Comparison of ENCODE assay signal across 8 cellular contexts in genomic region chr15:44784918-44785274, GRCh38. TPM values are rescaled to one million over a fixed set of nuclear protein-coding genes. Genes with fewer than 3 reads are reported as not detected.
DNase-seq lines count a peak whose midpoint lies in the region; ATAC-seq, FAIRE-seq and TF ChIP-seq lines count a peak whose summit lies in the region.
"Not testable (repeated sequence)": the region's sequence is repeated elsewhere in the genome, so short reads cannot be mapped to it uniquely, and the experiment has no call there.

No MANE protein-coding gene starts in this region.

- H3K9me3 ChIP-seq in CD8-positive, alpha-beta memory T cell (ENCODE audit: low read length); GM12878 (replicated peaks; ENCODE audit: control insufficient read depth, insufficient read depth, low read length); fibroblast of lung (ENCODE audit: control insufficient read depth, insufficient read depth, low read depth, low read length); muscle layer of duodenum (ENCODE audit: control insufficient read depth in 1 of 2, low read length in 2 of 2); skeletal muscle satellite cell (replicated peaks; ENCODE audit: low read length); vagina: not testable (repeated sequence)

- not testable (repeated sequence) for H3K9me3 Mint-ChIP-seq in CD8-positive, alpha-beta memory T cell; activated CD4-positive, alpha-beta memory T cell treated with anti-CD3 and anti-CD28 coated beads for 36 hours

- TF ChIP-seq EP300 in GM12878 (IDR thresholded peaks at IDR 0.05; ENCODE audit: borderline replicate concordance in 1 of 2, control insufficient read depth in 1 of 2, low read depth in 2 of 2, low read length in 2 of 2) = not testable (repeated sequence)

- H3K27ac Mint-ChIP-seq in CD8-positive, alpha-beta memory T cell = peak overlapping the region; percentile 93 to 100 (median 99)
- H3K27ac Mint-ChIP-seq in activated CD4-positive, alpha-beta memory T cell treated with anti-CD3 and anti-CD28 coated beads for 36 hours = peak overlapping the region; percentile 82

- in situ Hi-C loops in GM12878 (cut with MboI) = not testable (repeated sequence)

- POLR2A ChIA-PET in CD8-positive, alpha-beta memory T cell (lab: Charles Lee); activated CD4-positive, alpha-beta memory T cell treated with anti-CD3 and anti-CD28 coated beads for 36 hours (lab: Charles Lee): not testable (repeated sequence)
- POLR2A ChIA-PET in GM12878 (lab: Charles Lee) = interaction anchor here (0.6 kb wide), 1 partner anchor 1041 kb away, joined by 3 read pairs; no protein-coding TSS in a partner anchor

- TF ChIP-seq POLR2A in NB4 (IDR thresholded peaks at IDR 0.05; ENCODE audit: extremely low read depth, insufficient read length); GM12878 (IDR thresholded peaks at IDR 0.05; ENCODE audit: low read depth, low read length); vagina (IDR thresholded peaks at IDR 0.05): not testable (repeated sequence)

- not testable (repeated sequence) for H3K79me2 ChIP-seq in GM12878 (ENCODE audit: control insufficient read depth, insufficient read depth, low read length); fibroblast of lung (ENCODE audit: control insufficient read depth, insufficient read depth, low read length)

- 23% methylated on average over 5 of the region's 5 CpGs for WGBS in GM12878 (ENCODE audit: insufficient coverage, insufficient replicate concordance, low lambda C conversion rate, missing lambda C conversion rate)

- H2AFZ ChIP-seq in GM12878 (ENCODE audit: control insufficient read depth, low read depth, low read length) = peak overlapping the region; percentile 6; the same call in 1 of the 2 replicates
- not testable (repeated sequence) for H2AFZ ChIP-seq in fibroblast of lung (ENCODE audit: low read length)

- not testable (repeated sequence) for TF ChIP-seq CTCF in NB4 (IDR thresholded peaks at IDR 0.05; ENCODE audit: low read depth, low read length); GM12878 (IDR thresholded peaks at IDR 0.05 in 2 of 3, conservative IDR thresholded peaks at IDR 0.05 in 1 of 3; ENCODE audit: control insufficient read depth in 2 of 3, extremely low read depth in 1 of 3, insufficient read depth in 1 of 3, low read depth in 3 of 3, low read length in 3 of 3); fibroblast of lung (conservative IDR thresholded peaks at IDR 0.05 in 1 of 2, IDR thresholded peaks at IDR 0.05 in 1 of 2; ENCODE audit: low read depth in 1 of 2, low read length in 2 of 2); vagina (IDR thresholded peaks at IDR 0.05)

- H3K4me2 ChIP-seq in GM12878 (ENCODE audit: control insufficient read depth, insufficient read depth); fibroblast of lung (ENCODE audit: extremely low read depth, insufficient read depth, low read length): not testable (repeated sequence)
- H3K4me2 ChIP-seq in skeletal muscle satellite cell (ENCODE audit: low read length) = peak overlapping the region; percentile 86

- H3K27me3 Mint-ChIP-seq in CD8-positive, alpha-beta memory T cell; activated CD4-positive, alpha-beta memory T cell treated with anti-CD3 and anti-CD28 coated beads for 36 hours: not testable (repeated sequence)

- not testable (repeated sequence) for H3K36me3 Mint-ChIP-seq in CD8-positive, alpha-beta memory T cell; activated CD4-positive, alpha-beta memory T cell treated with anti-CD3 and anti-CD28 coated beads for 36 hours

- RAD21 ChIA-PET in GM12878 (lab: Charles Lee; ENCODE audit: unreplicated experiment) = not testable (repeated sequence)

- H3K36me3 ChIP-seq in CD8-positive, alpha-beta memory T cell (ENCODE audit: insufficient read depth, low read length); GM12878 (ENCODE audit: control insufficient read depth in 2 of 2, insufficient read depth in 2 of 2, low read length in 1 of 2); fibroblast of lung (ENCODE audit: control insufficient read depth, insufficient read depth, low read length); muscle layer of duodenum (ENCODE audit: control insufficient read depth in 1 of 2, insufficient read depth in 2 of 2, low read length in 2 of 2); skeletal muscle satellite cell (ENCODE audit: insufficient read depth, low read length); vagina: not testable (repeated sequence)

- BruUV-seq in GM12878 (replicated peaks; lab: Mats Ljungman, UMichigan) = TSS peak; percentile 57

- SMC1A ChIA-PET in GM12878 (lab: Charles Lee; ENCODE audit: uncharacterized antibody, unreplicated experiment) = not testable (repeated sequence)

- not testable (repeated sequence) for H3K9ac ChIP-seq in GM12878 (ENCODE audit: control insufficient read depth, insufficient read depth, low read length); fibroblast of lung (ENCODE audit: insufficient read depth, low read length)
- peak overlapping the region; percentile 89 for H3K9ac ChIP-seq in skeletal muscle satellite cell (ENCODE audit: low read depth, low read length)

- H4K20me1 ChIP-seq in GM12878 (ENCODE audit: control insufficient read depth, insufficient read depth); fibroblast of lung (ENCODE audit: control insufficient read depth, extremely low read depth, insufficient read depth, low read length): not testable (repeated sequence)

- TF ChIP-seq RAD21 in GM12878 (IDR thresholded peaks at IDR 0.05; ENCODE audit: insufficient read depth, low read depth, low read length) = not testable (repeated sequence)

- H3K4me1 ChIP-seq in CD8-positive, alpha-beta memory T cell (ENCODE audit: insufficient read depth, low read length); GM12878 (ENCODE audit: control insufficient read depth, insufficient read depth, low read length); fibroblast of lung (ENCODE audit: control insufficient read depth, extremely low read depth, insufficient read depth, low read length); muscle layer of duodenum (ENCODE audit: control insufficient read depth in 1 of 2, insufficient read depth in 2 of 2, low read length in 2 of 2); skeletal muscle satellite cell (ENCODE audit: control insufficient read depth, insufficient read depth, low read length); vagina: not testable (repeated sequence)

- not testable (repeated sequence) for FAIRE-seq in GM12878 (lab: Jason Lieb, UNC)

- H3K4me1 Mint-ChIP-seq in CD8-positive, alpha-beta memory T cell = peaks cover 12 to 34% (median 17%) of the 10 kb centered on the region in 3 donors
- H3K4me1 Mint-ChIP-seq in activated CD4-positive, alpha-beta memory T cell treated with anti-CD3 and anti-CD28 coated beads for 36 hours (ENCODE audit: low read depth) = peaks cover 39% of the 10 kb centered on the region

- ATAC-seq in GM12878 = not testable (repeated sequence)

- peak overlapping the region; percentile 92 to 99 (median 95) for H3K4me3 Mint-ChIP-seq in CD8-positive, alpha-beta memory T cell
- H3K4me3 Mint-ChIP-seq in activated CD4-positive, alpha-beta memory T cell treated with anti-CD3 and anti-CD28 coated beads for 36 hours = peak overlapping the region; percentile 81

- DNase-seq in CD8-positive, alpha-beta memory T cell; NB4 (ENCODE audit: low read depth); activated CD4-positive, alpha-beta memory T cell treated with anti-CD3 and anti-CD28 coated beads for 36 hours; GM12878 (ENCODE audit: low read depth, low spot score); fibroblast of lung (ENCODE audit: low read depth in 2 of 2); vagina (ENCODE audit: extremely low spot score in 2 of 2): not testable (repeated sequence)

- H3K27me3 ChIP-seq in CD8-positive, alpha-beta memory T cell (ENCODE audit: insufficient read depth, low read length, poor library complexity, severe bottlenecking); GM12878 (replicated peaks in 1 of 2; ENCODE audit: control insufficient read depth in 2 of 2, insufficient read depth in 2 of 2, low read length in 1 of 2); muscle layer of duodenum (ENCODE audit: low read depth, low read length); vagina: not testable (repeated sequence)
- H3K27me3 ChIP-seq in fibroblast of lung (ENCODE audit: control insufficient read depth, insufficient read depth, low read length) = peaks cover 12% of the 10 kb centered on the region
- H3K27me3 ChIP-seq in skeletal muscle satellite cell (ENCODE audit: control insufficient read depth, insufficient read depth, low read length) = peaks cover 19% of the 10 kb centered on the region

- H3K27ac ChIP-seq in CD8-positive, alpha-beta memory T cell (ENCODE audit: low read depth, low read length) = peak overlapping the region; percentile 97
- H3K27ac ChIP-seq in GM12878 (ENCODE audit: control insufficient read depth, insufficient read depth); muscle layer of duodenum (ENCODE audit: low read length): not testable (repeated sequence)
- H3K27ac ChIP-seq in fibroblast of lung (ENCODE audit: insufficient read depth, low read length) (peak overlapping the region; percentile 87), vagina (peak overlapping the region; percentile 93)

- CTCF ChIA-PET in CD8-positive, alpha-beta memory T cell (lab: Charles Lee); GM12878 (lab: Yijun Ruan, JAX): not testable (repeated sequence)
- CTCF ChIA-PET in activated CD4-positive, alpha-beta memory T cell treated with anti-CD3 and anti-CD28 coated beads for 36 hours (lab: Charles Lee) = interaction anchor here (1.9 kb wide), 1 partner anchor 46 kb away, joined by 5 read pairs; no protein-coding TSS in a partner anchor

- intact Hi-C loops in activated CD4-positive, alpha-beta memory T cell treated with anti-CD3 and anti-CD28 coated beads for 36 hours (cut with micrococcal nuclease); GM12878 (cut with micrococcal nuclease; ENCODE audit: unreplicated experiment); vagina (cut with DNase I): not testable (repeated sequence)

- peak overlapping the region; percentile 89 for H3K4me3 ChIP-seq in CD8-positive, alpha-beta memory T cell (ENCODE audit: low read length)
- peak overlapping the region; percentile 69 for H3K4me3 ChIP-seq in NB4 (ENCODE audit: low read depth, low read length)
- not testable (repeated sequence) for H3K4me3 ChIP-seq in GM12878
- peak overlapping the region in 2 of 4 experiments; percentile 63 to 91 for H3K4me3 ChIP-seq in fibroblast of lung (replicated peaks in 1 of 4; ENCODE audit: control extremely low read depth in 1 of 4, insufficient read depth in 1 of 4, low read depth in 3 of 4, low read length in 4 of 4)
- peak overlapping the region; percentile 66 to 79 for H3K4me3 ChIP-seq in muscle layer of duodenum (ENCODE audit: low read depth in 1 of 2, low read length in 2 of 2)
- H3K4me3 ChIP-seq in skeletal muscle satellite cell (ENCODE audit: low read length) = peak overlapping the region; percentile 88
- H3K4me3 ChIP-seq in vagina = peak overlapping the region; percentile 57 to 72

RNA-seq across cellular contexts. Expression of gene TRIM69, which starts 48.6 kb away (rescaled TPM):
- total RNA-seq in CD8-positive, alpha-beta memory T cell = 10 to 100 TPM; 70.8 to 73.8 TPM
- 37.0 TPM for polyA plus RNA-seq in CD8-positive, alpha-beta memory T cell
- 10 to 100 TPM; 76.0 to 78.0 TPM for total RNA-seq in activated CD4-positive, alpha-beta memory T cell treated with anti-CD3 and anti-CD28 coated beads for 36 hours
- total RNA-seq in GM12878 (2013; cell fraction: nucleolus; rRNA removed) = 15.1 and 16.3 TPM in 2 replicates
- 29.5 and 35.0 TPM in 2 replicates for total RNA-seq in GM12878 (2014; rRNA removed)
- total RNA-seq in GM12878 (2014; rRNA removed; fragmentation: Illumina TruSeq; extraction: Trizol) = 38.7 and 43.6 TPM in 2 replicates
- 48.8 and 50.7 TPM in 2 replicates for total RNA-seq in GM12878 (2021)
- 28.8 TPM for polyA plus RNA-seq in GM12878 (2011; ENCODE audit: low read depth)
- polyA plus RNA-seq in GM12878 (2011; rRNA removed) = 52.7 and 73.6 TPM in 2 replicates
- 24.7 and 25.5 TPM in 2 replicates for polyA plus RNA-seq in GM12878 (2011; cell fraction: cytosol; rRNA removed)
- polyA plus RNA-seq in GM12878 (2011; cell fraction: nucleus; rRNA removed) = 17.8 and 22.2 TPM in 2 replicates
- polyA plus RNA-seq in GM12878 (2012) = 33.7 and 47.6 TPM in 2 replicates
- 46.8 and 57.8 TPM in 2 replicates for polyA plus RNA-seq in GM12878 (2014; fragmentation: Illumina TruSeq; extraction: Trizol)
- 10 to 100 TPM; 11.2 to 20.4 TPM for polyA plus RNA-seq in GM12878 (2014; fragmentation: Nextera tagmentation; extraction: Ambion mirVana)
- 32.4 and 37.8 TPM in 2 replicates for polyA plus RNA-seq in GM12878 (2014; rRNA removed)
- 10 to 100 TPM; 36.9 to 44.9 TPM for polyA plus RNA-seq in GM12878 (2016; fragmentation: Nextera tagmentation; extraction: Ambion mirVana)
- 42.7 and 56.3 TPM in 2 replicates for polyA minus RNA-seq in GM12878 (2011; rRNA and poly(A)+ RNA removed)
- 16.0 and 18.2 TPM in 2 replicates for polyA minus RNA-seq in GM12878 (2011; cell fraction: cytosol; rRNA and poly(A)+ RNA removed)
- polyA minus RNA-seq in GM12878 (2011; cell fraction: nucleus; rRNA and poly(A)+ RNA removed) = 33.6 and 42.5 TPM in 2 replicates
- 23.6 and 40.1 TPM in 2 replicates for total RNA-seq in fibroblast of lung
- polyA plus RNA-seq in fibroblast of lung = 18.1 and 18.3 TPM in 2 replicates
- polyA plus RNA-seq in fibroblast of lung (2012) = 14.7 and 18.3 TPM in 2 replicates
- polyA minus RNA-seq in fibroblast of lung (ENCODE audit: low replicate concordance) = 2.9 and 5.9 TPM in 2 replicates
- total RNA-seq in skeletal muscle satellite cell (2012; rRNA removed) = 7.6 and 8.6 TPM in 2 replicates
- 11.3 TPM for total RNA-seq in vagina
